8 cellular contexts compared by ENCODE assay signal in genomic region chr19:34134190-34135032, GRCh38.
DNase-seq lines count a peak whose midpoint lies in the region; ATAC-seq and TF ChIP-seq lines count a peak whose summit lies in the region.

No MANE protein-coding gene starts in this region.

- peak overlapping the region; percentile 83 for H3K9ac ChIP-seq in HUES48 (ENCODE audit: low read depth, low read length)
- H3K9ac ChIP-seq in mucosa of stomach (ENCODE audit: low read length), result peak overlapping the region; percentile 80

- H3K4me1 ChIP-seq in HUES48 (ENCODE audit: control insufficient read depth, insufficient read depth, low read length), result peaks cover 7% of the 10 kb centered on the region; the same call in 1 of the 2 replicates
- H3K4me1 ChIP-seq in mucosa of stomach (ENCODE audit: control insufficient read depth, insufficient read depth, low read length), result peaks cover 4% of the 10 kb centered on the region

- peak; percentile 87 for TF ChIP-seq POLR2A in erythroblast (IDR thresholded peaks at IDR 0.05; ENCODE audit: low read length)

- ATAC-seq in GM21447 (IDR thresholded peaks at IDR 0.05; ENCODE audit: unreplicated experiment), result peak; percentile 89

- H3K9me3 ChIP-seq in HUES48 (ENCODE audit: control insufficient read depth, insufficient read depth, low read length), result no peaks in the 10 kb centered on the region
- H3K9me3 ChIP-seq in mucosa of stomach (ENCODE audit: control insufficient read depth, low read length), result no peaks in the 10 kb centered on the region

- H3K27ac ChIP-seq in HUES48 (ENCODE audit: low read depth, low read length), result peak overlapping the region; percentile 95

- H3K27me3 ChIP-seq in HUES48 (ENCODE audit: control insufficient read depth, insufficient read depth, low read length), result no peaks in the 10 kb centered on the region
- no peaks in the 10 kb centered on the region for H3K27me3 ChIP-seq in mucosa of stomach (ENCODE audit: control insufficient read depth, insufficient read depth, low read length)

- H3K36me3 ChIP-seq in HUES48 (ENCODE audit: control insufficient read depth, insufficient read depth, low read length) (no peaks in the 10 kb centered on the region), mucosa of stomach (ENCODE audit: control insufficient read depth, insufficient read depth, low read length) (no peaks in the 10 kb centered on the region)

- DNase-seq in DMS 273 treated with DMSO at 0.1 percent for 48 hours (lab: John Stamatoyannopoulos, UW) (peak; percentile 60), OCI-M1 (lab: John Stamatoyannopoulos, UW) (peak; percentile 95), erythroblast (lab: John Stamatoyannopoulos, UW) (peak; percentile 93 to 94)
- peak; percentile 92 for DNase-seq in activated T-cell treated with anti-CD3 and anti-CD28 coated beads, Interleukin-2, amount 50 U/mL, for 1 hour
- peak; percentile 94 for DNase-seq in stimulated activated CD8-positive, alpha-beta memory T cell treated with anti-CD3 and anti-CD28 coated beads, Interleukin-4, amount 100 ng/mL, for 48 hours

- H3K4me3 ChIP-seq in HUES48 (ENCODE audit: low read depth, low read length) (peak overlapping the region; percentile 80), mucosa of stomach (ENCODE audit: low read length) (peak overlapping the region; percentile 92)

Comparison
In these comparisons a context has a peak if more than half of its experiments do, and no peak if none do; other contexts are left out.
1. Peak in every context shown above with its lines: DNase-seq, ATAC-seq, H3K4me3 ChIP-seq and H3K27ac ChIP-seq.